ENCODE assay signal across 10 cellular contexts in genomic region chr6:13733178-13733851, GRCh38. TPM values are rescaled to one million over a fixed set of nuclear protein-coding genes. Genes with fewer than 3 reads are reported as not detected.
DNase-seq lines count a peak whose midpoint lies in the region; ATAC-seq lines count a peak whose summit lies in the region.
"Had no signal": no experiment of that assay in that cellular context is flagged by ENCODE, and none has a peak within 500 bp of the region (broad histone marks: within the 10 kb centered on the region; RNA-seq: fewer than 3 reads in every experiment).

No MANE protein-coding gene starts in this region.

- H3K36me3 ChIP-seq in skeletal muscle tissue (ENCODE audit: control insufficient read depth in 3 of 3, insufficient read depth in 3 of 3, low read length in 3 of 3): no peaks in the 10 kb centered on the region

- no peaks in the 10 kb centered on the region for H3K9me3 ChIP-seq in skeletal muscle tissue (ENCODE audit: control insufficient read depth in 3 of 3, low read length in 3 of 3)

- peak overlapping the region; percentile 23 to 54 (median 50) for H3K4me3 ChIP-seq in skeletal muscle tissue (ENCODE audit: low read length in 3 of 3)
- H3K4me3 ChIP-seq: skin epidermis had no signal

- DNase-seq in H4 (ENCODE audit: low spot score): peak; percentile 56
- peak; percentile 57 for DNase-seq in SW480 (ENCODE audit: low spot score)
- DNase-seq in left ventricle myocardium superior: peak; percentile 61
- no peak for DNase-seq in iPS-NIHi7 (ENCODE audit: extremely low spot score)
- DNase-seq in SHP77 treated with DMSO at 0.1 percent for 48 hours (lab: John Stamatoyannopoulos, UW): no peak
- DNase-seq: activated CD8-positive, alpha-beta memory T cell treated with anti-CD3 and anti-CD28 coated beads, Interleukin-2, amount 50 U/mL, for 4 hours had no signal

- intact Hi-C loops in left ventricle myocardium superior (cut with micrococcal nuclease): no loop called here

- peak overlapping the region; percentile 69 for H3K27ac ChIP-seq in skeletal muscle tissue (ENCODE audit: low read depth, low read length)

- no peaks in the 10 kb centered on the region for H3K27me3 ChIP-seq in skeletal muscle tissue (ENCODE audit: control insufficient read depth in 3 of 3, insufficient read depth in 3 of 3, low read length in 3 of 3)

- ATAC-seq in left ventricle myocardium superior: peak; percentile 92
- ATAC-seq in HG02970 (IDR thresholded peaks at IDR 0.05; ENCODE audit: low FRiP score, unreplicated experiment): no peak
- ATAC-seq in GM19455 (IDR thresholded peaks at IDR 0.05; ENCODE audit: unreplicated experiment): no peak

- H3K9ac ChIP-seq in skeletal muscle tissue (ENCODE audit: low read depth in 1 of 3, low read length in 3 of 3): peak overlapping the region in 1 of 3 donors; percentile 58

- peaks cover 5 to 10% (median 8%) of the 10 kb centered on the region in 3 donors for H3K4me1 ChIP-seq in skeletal muscle tissue (ENCODE audit: control insufficient read depth in 3 of 3, insufficient read depth in 3 of 3, low read length in 3 of 3)

RNA-seq across cellular contexts. Expression of gene RANBP9, which starts 21.7 kb away (rescaled TPM):
- 15.7 and 18.7 TPM in 2 replicates for total RNA-seq in H4 (2014; rRNA removed; shearing (Covaris generic))
- total RNA-seq in left ventricle myocardium superior: 31.9 TPM
- 39.1 TPM for total RNA-seq in skeletal muscle tissue

Comparison
In these comparisons a context has a peak if more than half of its experiments do, and no peak if none do; other contexts are left out.
1. DNase-seq: peak in H4 (single experiment), SW480 (single experiment) and left ventricle myocardium superior (single experiment); none in iPS-NIHi7 (single experiment) and SHP77 treated with DMSO at 0.1 percent for 48 hours (single experiment).